In genomic region chr11:71448257-71449161, GRCh38 we compare ENCODE assay signal across 1 cellular context.
TF ChIP-seq lines count a peak whose summit lies in the region.

DHCR7 (minus strand) TSS chr11:71448393; CDS start chr11:71444952, 3,441 bp downstream.

TF ChIP-seq in K562, 482 proteins besides CTCF, POLR2A, EP300 and RAD21 (continued from another document and continues in another):
- TF ChIP-seq MXD1 (CRISPR knock-in tag; IDR thresholded peaks at IDR 0.05; ENCODE audit: borderline replicate concordance, poor library complexity, severe bottlenecking) = peak; percentile 89
- peak; percentile 30; the same call in 1 of the 2 replicates for TF ChIP-seq ZNF592 (IDR thresholded peaks at IDR 0.05)
- 0 out of 2 replicates have a peak, but pooled peaks have one; percentile 23 for TF ChIP-seq C11orf30 (IDR thresholded peaks at IDR 0.05; ENCODE audit: low read depth)
- TF ChIP-seq ZBTB12 (CRISPR knock-in tag; IDR thresholded peaks at IDR 0.05) = peak; percentile 79
- no peak for TF ChIP-seq CC2D1A (IDR thresholded peaks at IDR 0.05)
- TF ChIP-seq GTF3C2 (IDR thresholded peaks at IDR 0.05; ENCODE audit: borderline replicate concordance, extremely low read depth, insufficient read length) = no peak
- TF ChIP-seq SAFB2 (IDR thresholded peaks at IDR 0.05; ENCODE audit: borderline replicate concordance, low read depth, low read length, severe bottlenecking) = no peak
- TF ChIP-seq THRA (IDR thresholded peaks at IDR 0.05) = no peak
- no peak for TF ChIP-seq ZC3H4 (CRISPR knock-in tag; IDR thresholded peaks at IDR 0.05; ENCODE audit: borderline replicate concordance)
- TF ChIP-seq WHSC1 (IDR thresholded peaks at IDR 0.05; ENCODE audit: low read length) = no peak
- TF ChIP-seq ZNF77 (CRISPR knock-in tag; IDR thresholded peaks at IDR 0.05) = no peak
- TF ChIP-seq MTA1 (IDR thresholded peaks at IDR 0.05; ENCODE audit: borderline replicate concordance) = peak; percentile 67
- no peak for TF ChIP-seq XRCC3 (IDR thresholded peaks at IDR 0.05)
- no peak for TF ChIP-seq BCLAF1 (IDR thresholded peaks at IDR 0.05; ENCODE audit: borderline replicate concordance in 1 of 2, control insufficient read depth in 1 of 2, low read depth in 2 of 2, low read length in 1 of 2)
- TF ChIP-seq MXI1 (IDR thresholded peaks at IDR 0.05; ENCODE audit: low read depth, low read length) = peak; percentile 98
- no peak for TF ChIP-seq ZKSCAN3 (CRISPR knock-in tag; IDR thresholded peaks at IDR 0.05)
- TF ChIP-seq E2F3 (CRISPR knock-in tag; IDR thresholded peaks at IDR 0.05) = no peak
- peak; percentile 89 for TF ChIP-seq ZBTB7A (IDR thresholded peaks at IDR 0.05; ENCODE audit: borderline replicate concordance, control insufficient read depth, low read depth, low read length)
- no peak for TF ChIP-seq AFF1 (IDR thresholded peaks at IDR 0.05; ENCODE audit: low read depth in 1 of 2, partially characterized antibody in 2 of 2)
- TF ChIP-seq ZSCAN32 (CRISPR knock-in tag; IDR thresholded peaks at IDR 0.05) = no peak
- peak; percentile 92 for TF ChIP-seq SP1 (CRISPR knock-in tag; IDR thresholded peaks at IDR 0.05)
- TF ChIP-seq HNRNPK (IDR thresholded peaks at IDR 0.05; ENCODE audit: low read depth, low read length, poor library complexity, severe bottlenecking) = peak; percentile 84
- peak; percentile 78 for TF ChIP-seq ATF3 (IDR thresholded peaks at IDR 0.05)
- no peak for TF ChIP-seq ATF3 (CRISPR knock-in tag; conservative IDR thresholded peaks at IDR 0.05)
- peak; percentile 68 for TF ChIP-seq VEZF1 (CRISPR knock-in tag; IDR thresholded peaks at IDR 0.05)
- no peak for TF ChIP-seq ID3 (CRISPR knock-in tag; IDR thresholded peaks at IDR 0.05)
- 0 out of 2 replicates have a peak, but pooled peaks have one; percentile 40 for TF ChIP-seq ID3 (tag; IDR thresholded peaks at IDR 0.05)
- no peak for TF ChIP-seq NCOR1 (IDR thresholded peaks at IDR 0.05)
- TF ChIP-seq ZNF444 (CRISPR knock-in tag; IDR thresholded peaks at IDR 0.05) = no peak
- TF ChIP-seq TFAP4 (CRISPR knock-in tag; IDR thresholded peaks at IDR 0.05; ENCODE audit: borderline replicate concordance) = peak; percentile 99
- no peak for TF ChIP-seq HOXB6 (CRISPR knock-in tag; IDR thresholded peaks at IDR 0.05; ENCODE audit: borderline replicate concordance)
